ENCODE assay signal across 1 cellular context in the genomic region with DNA sequence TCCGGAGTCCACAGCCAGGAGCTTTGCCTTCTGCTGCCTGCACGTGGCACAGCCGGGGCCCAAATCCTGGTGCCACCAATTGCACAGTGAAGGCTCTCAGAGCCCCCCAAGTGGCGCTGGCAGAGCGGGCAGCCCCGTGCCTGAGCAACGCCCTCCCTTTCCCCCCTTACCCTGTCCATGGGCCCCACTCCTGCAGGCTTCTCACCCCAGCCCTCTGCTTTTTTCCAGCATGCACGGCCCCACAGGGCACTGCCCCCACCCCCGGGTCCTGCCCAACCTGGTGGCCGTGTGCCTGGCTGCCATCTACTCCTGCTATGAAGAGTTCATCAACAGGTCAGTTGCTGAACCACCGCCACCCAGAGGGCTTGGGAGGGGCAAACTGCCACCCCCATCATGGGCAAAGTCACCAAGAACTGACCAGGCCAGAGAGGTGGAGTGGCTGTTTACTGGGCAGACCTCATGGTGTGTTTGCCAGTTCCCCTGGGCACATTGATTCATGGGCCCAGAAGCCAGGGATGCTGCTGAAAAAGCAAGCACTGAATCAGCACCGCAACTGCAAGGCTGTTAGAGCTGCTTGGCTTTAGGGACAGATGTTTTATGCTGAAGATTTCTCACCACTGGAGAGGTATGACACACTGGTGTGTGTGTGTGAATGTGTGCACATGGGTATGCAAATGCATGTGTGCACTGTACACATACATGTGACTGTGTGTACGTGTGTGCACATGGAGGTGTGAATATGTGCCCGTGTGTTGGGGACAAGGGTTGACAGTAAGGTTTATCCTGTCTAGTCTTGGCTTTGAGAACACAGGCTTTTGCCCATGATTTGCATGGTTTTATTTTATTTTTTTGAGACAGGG.
TF ChIP-seq lines count a peak whose summit lies in the region.

No MANE protein-coding gene starts in this region.

TF ChIP-seq in HEK293, 187 proteins besides CTCF, POLR2A, EP300 and RAD21:
- TF ChIP-seq, protein P1, sequence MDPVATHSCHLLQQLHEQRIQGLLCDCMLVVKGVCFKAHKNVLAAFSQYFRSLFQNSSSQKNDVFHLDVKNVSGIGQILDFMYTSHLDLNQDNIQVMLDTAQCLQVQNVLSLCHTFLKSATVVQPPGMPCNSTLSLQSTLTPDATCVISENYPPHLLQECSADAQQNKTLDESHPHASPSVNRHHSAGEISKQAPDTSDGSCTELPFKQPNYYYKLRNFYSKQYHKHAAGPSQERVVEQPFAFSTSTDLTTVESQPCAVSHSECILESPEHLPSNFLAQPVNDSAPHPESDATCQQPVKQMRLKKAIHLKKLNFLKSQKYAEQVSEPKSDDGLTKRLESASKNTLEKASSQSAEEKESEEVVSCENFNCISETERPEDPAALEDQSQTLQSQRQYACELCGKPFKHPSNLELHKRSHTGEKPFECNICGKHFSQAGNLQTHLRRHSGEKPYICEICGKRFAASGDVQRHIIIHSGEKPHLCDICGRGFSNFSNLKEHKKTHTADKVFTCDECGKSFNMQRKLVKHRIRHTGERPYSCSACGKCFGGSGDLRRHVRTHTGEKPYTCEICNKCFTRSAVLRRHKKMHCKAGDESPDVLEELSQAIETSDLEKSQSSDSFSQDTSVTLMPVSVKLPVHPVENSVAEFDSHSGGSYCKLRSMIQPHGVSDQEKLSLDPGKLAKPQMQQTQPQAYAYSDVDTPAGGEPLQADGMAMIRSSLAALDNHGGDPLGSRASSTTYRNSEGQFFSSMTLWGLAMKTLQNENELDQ (tag by site-specific recombination; IDR thresholded peaks at IDR 0.05; ENCODE audit: low read depth) = no peak
- TF ChIP-seq PRDM1 (tag by site-specific recombination; IDR thresholded peaks at IDR 0.05) (no peak), SCRT2 (tag by site-specific recombination; IDR thresholded peaks at IDR 0.05) (0 out of 2 replicates have a peak, but pooled peaks have one; percentile 26)
